ENCODE assay signal across 8 cellular contexts in the genomic region with DNA sequence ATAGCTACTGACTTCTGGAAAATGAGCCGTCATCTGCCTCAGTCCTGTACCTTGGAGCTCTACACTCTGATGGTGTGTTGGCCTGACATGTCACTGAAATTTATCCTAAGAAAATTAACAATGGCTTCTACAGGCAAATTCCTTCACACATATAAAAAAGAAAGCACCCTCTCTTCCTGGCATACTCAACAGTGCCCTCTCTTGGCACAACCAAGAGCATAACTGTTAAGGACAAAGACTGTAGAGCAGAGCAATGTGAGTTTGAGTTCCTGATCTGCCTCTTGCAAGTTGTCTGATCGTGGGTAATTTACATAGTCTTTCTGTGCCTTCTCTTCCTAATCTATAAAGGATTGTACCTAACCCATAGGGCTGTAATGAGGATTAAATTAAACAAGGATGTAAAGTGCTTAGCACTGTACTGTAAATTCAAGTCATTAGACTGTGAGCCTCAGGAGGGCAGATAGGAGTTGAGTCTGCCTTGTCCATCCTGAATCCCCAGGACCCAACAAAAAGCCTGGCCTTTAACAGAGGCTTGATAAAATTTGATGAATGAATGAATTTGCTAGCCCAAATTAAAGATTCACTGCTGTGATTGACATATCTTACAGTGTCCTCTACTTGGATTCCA.
A peak's percentile ranks its signal among the peaks of the same experiment; 100 is the strongest.
DNase-seq lines count a peak whose midpoint lies in the region; ATAC-seq and TF ChIP-seq lines count a peak whose summit lies in the region.

No MANE protein-coding gene starts in this region.

- POLR2A ChIA-PET in activated CD8-positive, alpha-beta T cell treated with anti-CD3 and anti-CD28 coated beads, Interleukin-2, amount 10 ng/mL, durations not matched to agents 7 days and 5 days (lab: Charles Lee), result interaction anchor here (0.6 kb wide), 1 partner anchor 14 kb away, joined by 3 read pairs; no protein-coding TSS in a partner anchor

- no peaks in the 10 kb centered on the region for H3K79me2 ChIP-seq in DOHH2 (ENCODE audit: control insufficient read depth, low read length)

- no peak overlapping the region for H3K27ac Mint-ChIP-seq in activated CD8-positive, alpha-beta T cell treated with anti-CD3 and anti-CD28 coated beads, Interleukin-2, amount 10 ng/mL, durations not matched to agents 7 days and 5 days

- peaks cover 14% of the 10 kb centered on the region for H3K27me3 ChIP-seq in DOHH2 (ENCODE audit: control insufficient read depth, low read length)

- peak; percentile 74 for TF ChIP-seq CTCF in DOHH2 (IDR thresholded peaks at IDR 0.05; ENCODE audit: low read depth, low read length, poor library complexity, severe bottlenecking)

- H3K36me3 ChIP-seq in DOHH2 (ENCODE audit: control insufficient read depth, low read length), result no peaks in the 10 kb centered on the region

- H3K9me2 ChIP-seq in DOHH2 (replicated peaks; ENCODE audit: control insufficient read depth, low read length), result no peaks in the 10 kb centered on the region

- no peak overlapping the region for H3K4me3 ChIP-seq in DOHH2 (ENCODE audit: low read length)

- H3K4me3 Mint-ChIP-seq in activated CD8-positive, alpha-beta T cell treated with anti-CD3 and anti-CD28 coated beads, Interleukin-2, amount 10 ng/mL, durations not matched to agents 7 days and 5 days, result no peak overlapping the region

- DNase-seq in KG1 (lab: John Stamatoyannopoulos, UW) (peak; percentile 30), left lobe of liver (ENCODE audit: low spot score) (no peak), epidermal melanocyte (ENCODE audit: insufficient read length, low spot score) (no peak), amniotic stem cell (lab: John Stamatoyannopoulos, UW) (no peak), NCI-H524 (lab: John Stamatoyannopoulos, UW) (no peak)
- DNase-seq in activated CD8-positive, alpha-beta T cell treated with anti-CD3 and anti-CD28 coated beads, Interleukin-2, amount 10 ng/mL, durations not matched to agents 7 days and 5 days, result peak; percentile 63

- no peak overlapping the region for H3K27ac ChIP-seq in DOHH2 (ENCODE audit: low read depth, low read length)

- no peaks in the 10 kb centered on the region for H3K9me3 ChIP-seq in DOHH2 (ENCODE audit: control insufficient read depth, insufficient read depth, low read length)

- CTCF ChIA-PET in activated CD8-positive, alpha-beta T cell treated with anti-CD3 and anti-CD28 coated beads, Interleukin-2, amount 10 ng/mL, durations not matched to agents 7 days and 5 days (lab: Charles Lee), result interaction anchor here (0.6 to 3.1 kb wide), 21 partner anchors 8 to 377 kb away, joined by 3 to 15 read pairs (median 4); partner anchors contain the start of gene RUNX3

- peaks cover 25% of the 10 kb centered on the region for H3K4me1 ChIP-seq in DOHH2 (ENCODE audit: control insufficient read depth, low read length)

- peaks cover 5% of the 10 kb centered on the region for H3K4me1 Mint-ChIP-seq in activated CD8-positive, alpha-beta T cell treated with anti-CD3 and anti-CD28 coated beads, Interleukin-2, amount 10 ng/mL, durations not matched to agents 7 days and 5 days (ENCODE audit: low read depth)

- H3K27me3 Mint-ChIP-seq in activated CD8-positive, alpha-beta T cell treated with anti-CD3 and anti-CD28 coated beads, Interleukin-2, amount 10 ng/mL, durations not matched to agents 7 days and 5 days (ENCODE audit: low read depth), result peaks cover 47% of the 10 kb centered on the region

- H3F3A ChIP-seq in DOHH2 (ENCODE audit: control insufficient read depth, insufficient read depth), result no peaks in the 10 kb centered on the region

- no peaks in the 10 kb centered on the region for H3K9me3 Mint-ChIP-seq in activated CD8-positive, alpha-beta T cell treated with anti-CD3 and anti-CD28 coated beads, Interleukin-2, amount 10 ng/mL, durations not matched to agents 7 days and 5 days (ENCODE audit: insufficient read depth)

- no peaks in the 10 kb centered on the region for H3K36me3 Mint-ChIP-seq in activated CD8-positive, alpha-beta T cell treated with anti-CD3 and anti-CD28 coated beads, Interleukin-2, amount 10 ng/mL, durations not matched to agents 7 days and 5 days (ENCODE audit: low read depth)

- peak; percentile 63 for ATAC-seq in activated CD8-positive, alpha-beta T cell treated with anti-CD3 and anti-CD28 coated beads, Interleukin-2, amount 10 ng/mL, durations not matched to agents 7 days and 5 days
- ATAC-seq in left lobe of liver (peak; percentile 78), HG02870 (IDR thresholded peaks at IDR 0.05; ENCODE audit: unreplicated experiment) (no peak)

- H4K20me1 ChIP-seq in DOHH2 (ENCODE audit: control insufficient read depth, insufficient read depth, low read depth, low read length), result no peaks in the 10 kb centered on the region

- peak overlapping the region; percentile 14; the same call in 1 of the 2 replicates for H3K4me2 ChIP-seq in DOHH2 (ENCODE audit: low read length)

Comparison
In these comparisons a context has a peak if more than half of its experiments do, and no peak if none do; other contexts are left out.
1. DNase-seq: peak in KG1 (single experiment) and activated CD8-positive, alpha-beta T cell treated with anti-CD3 and anti-CD28 coated beads, Interleukin-2, amount 10 ng/mL, durations not matched to agents 7 days and 5 days (single experiment); none in left lobe of liver (single experiment), epidermal melanocyte (single experiment), amniotic stem cell (single experiment) and NCI-H524 (0 of 2).